ENCODE assay signal across 3 cellular contexts in genomic region chr15:83142151-83142550, GRCh38. TPM values are rescaled to one million over a fixed set of nuclear protein-coding genes. Genes with fewer than 3 reads are reported as not detected.
"Had no signal": no experiment of that assay in that cellular context is flagged by ENCODE, and none has a peak within 500 bp of the region (broad histone marks: within the 10 kb centered on the region; RNA-seq: fewer than 3 reads in every experiment).

No MANE protein-coding gene starts in this region.

RNA-seq across cellular contexts. Expression of gene TM6SF1, which starts 34.7 kb away (rescaled TPM):
- total RNA-seq: progenitor cell of endocrine pancreas, renal cortical epithelial cell had no signal
- polyA plus RNA-seq: smooth muscle cell had no signal
